In genomic region chr14:90421621-90422020, GRCh38 we compare ENCODE assay signal across 17 cellular contexts. TPM values are rescaled to one million over a fixed set of nuclear protein-coding genes. Genes with fewer than 3 reads are reported as not detected.
A peak's percentile ranks its signal among the peaks of the same experiment; 100 is the strongest.
DNase-seq lines count a peak whose midpoint lies in the region; ATAC-seq and TF ChIP-seq lines count a peak whose summit lies in the region.
"Had no signal": no experiment of that assay in that cellular context is flagged by ENCODE, and none has a peak within 500 bp of the region (broad histone marks: within the 10 kb centered on the region; RNA-seq: fewer than 3 reads in every experiment).

No MANE protein-coding gene starts in this region.

- no peak overlapping the region for H3K4me3 Mint-ChIP-seq in brain
- H3K4me3 Mint-ChIP-seq: CD4-positive, CD25-positive, alpha-beta regulatory T cell; CD8-positive, alpha-beta T cell; GM23338; H9 had no signal

- TF ChIP-seq EP300 in upper lobe of left lung (IDR thresholded peaks at IDR 0.05) = no peak

- H4K8ac ChIP-seq in neuronal stem cell (ENCODE audit: low read depth, low read length) = no peak overlapping the region

- H3K4me1 Mint-ChIP-seq in brain = peaks cover 52% of the 10 kb centered on the region
- H3K4me1 Mint-ChIP-seq: CD4-positive, CD25-positive, alpha-beta regulatory T cell had no signal

- H3K4me3 ChIP-seq in BLaER1 (no peak overlapping the region), neuronal stem cell (ENCODE audit: low read length in 2 of 2) (no peak overlapping the region), upper lobe of left lung (no peak overlapping the region)
- H3K4me3 ChIP-seq: GM23338 had no signal

- H3K27me3 ChIP-seq in BLaER1 = no peaks in the 10 kb centered on the region
- no peaks in the 10 kb centered on the region for H3K27me3 ChIP-seq in neuronal stem cell (ENCODE audit: control insufficient read depth in 3 of 3, insufficient read depth in 3 of 3, low read depth in 1 of 3, low read length in 3 of 3)
- H3K27me3 ChIP-seq in upper lobe of left lung = no peaks in the 10 kb centered on the region

- H3K9me3 ChIP-seq in BLaER1 (peaks cover 10% of the 10 kb centered on the region; the same call in 1 of the 2 replicates), neuronal stem cell (replicated peaks in 1 of 2; ENCODE audit: control insufficient read depth in 2 of 2, insufficient read depth in 1 of 2, low read depth in 1 of 2, low read length in 2 of 2) (peaks cover 0 to 6% of the 10 kb centered on the region in 2 donors), upper lobe of left lung (no peaks in the 10 kb centered on the region)
- H3K9me3 ChIP-seq: Caco-2 had no signal

- peak overlapping the region; percentile 38; the same call in 1 of the 2 replicates for H3K27ac ChIP-seq in BLaER1
- no peak overlapping the region for H3K27ac ChIP-seq in neuronal stem cell (replicated peaks; ENCODE audit: low read length)
- no peak overlapping the region for H3K27ac ChIP-seq in upper lobe of left lung
- H3K27ac ChIP-seq: C4-2B had no signal

- H3K14ac ChIP-seq in neuronal stem cell (ENCODE audit: low read length) = no peak overlapping the region

- H3K4me1 ChIP-seq in BLaER1 (peaks cover 60% of the 10 kb centered on the region), neuronal stem cell (ENCODE audit: control insufficient read depth in 2 of 2, insufficient read depth in 1 of 2, low read depth in 1 of 2, low read length in 2 of 2) (peaks cover 13 to 31% of the 10 kb centered on the region in 2 donors), upper lobe of left lung (peaks cover under 1 to 21% (median 9%) of the 10 kb centered on the region in 4 donors)
- H3K4me1 ChIP-seq: Caco-2 had no signal

- H3K9me3 Mint-ChIP-seq in brain = peaks cover 0 to 11% (median 7%) of the 10 kb centered on the region in 5 experiments
- H3K9me3 Mint-ChIP-seq: CD4-positive, CD25-positive, alpha-beta regulatory T cell; CD8-positive, alpha-beta T cell had no signal

- H2BK15ac ChIP-seq in neuronal stem cell (ENCODE audit: low read length) = no peak overlapping the region

- H3K4ac ChIP-seq in neuronal stem cell (ENCODE audit: low read length) = no peak overlapping the region

- H2BK120ac ChIP-seq in neuronal stem cell (ENCODE audit: low read depth, low read length) = no peak overlapping the region

- no peaks in the 10 kb centered on the region for H3K79me1 ChIP-seq in neuronal stem cell (ENCODE audit: low read depth, low read length)

- DNase-seq in neuronal stem cell (ENCODE audit: low spot score) (no peak), upper lobe of left lung (no peak)
- DNase-seq: Caco-2; CD4-positive, CD25-positive, alpha-beta regulatory T cell; CD8-positive, alpha-beta T cell; DMS 273 treated with DMSO at 0.1 percent for 48 hours; DMS79; EL; GDM1; H9 had no signal

- no peak for ATAC-seq in GM18511 (IDR thresholded peaks at IDR 0.05; ENCODE audit: unreplicated experiment)
- no peak for ATAC-seq in GM21717 (IDR thresholded peaks at IDR 0.05; ENCODE audit: unreplicated experiment)
- no peak for ATAC-seq in upper lobe of left lung (ENCODE audit: low FRiP score in 2 of 2)
- ATAC-seq: CD8-positive, alpha-beta T cell; GM23338; HCT116 had no signal

- H3K27ac Mint-ChIP-seq in brain = peak overlapping the region in 3 of 5 experiments; percentile 58 to 88 (median 65)
- H3K27ac Mint-ChIP-seq: CD4-positive, CD25-positive, alpha-beta regulatory T cell; CD8-positive, alpha-beta T cell had no signal

- TF ChIP-seq CTCF in brain (conservative IDR thresholded peaks at IDR 0.05) (no peak), upper lobe of left lung (IDR thresholded peaks at IDR 0.05) (no peak)

- H3K27me3 Mint-ChIP-seq in brain = peaks cover 8% of the 10 kb centered on the region
- H3K27me3 Mint-ChIP-seq: CD4-positive, CD25-positive, alpha-beta regulatory T cell had no signal

- H3K36me3 ChIP-seq in BLaER1 (no peaks in the 10 kb centered on the region), neuronal stem cell (replicated peaks in 1 of 2; ENCODE audit: control insufficient read depth in 2 of 2, insufficient read depth in 2 of 2, low read length in 2 of 2) (no peaks in the 10 kb centered on the region), upper lobe of left lung (no peaks in the 10 kb centered on the region)

- H4K20me1 ChIP-seq in BLaER1 = no peaks in the 10 kb centered on the region

- H2BK5ac ChIP-seq in neuronal stem cell (ENCODE audit: low read length) = no peak overlapping the region

- H4K91ac ChIP-seq in neuronal stem cell (ENCODE audit: low read depth, low read length, poor library complexity) = no peak overlapping the region

- peak overlapping the region; percentile 20 for H3K18ac ChIP-seq in neuronal stem cell (ENCODE audit: low read length)

- H2AK5ac ChIP-seq in neuronal stem cell (ENCODE audit: low read depth, low read length) = no peak overlapping the region

- H2AFZ ChIP-seq in neuronal stem cell (ENCODE audit: low read length) = peak overlapping the region; percentile 2
- H2AFZ ChIP-seq: GM23338 had no signal

- no peak overlapping the region for H3K9ac ChIP-seq in BLaER1
- no peak overlapping the region for H3K9ac ChIP-seq in neuronal stem cell (ENCODE audit: low read depth, low read length, poor library complexity)

- WGBS in neuronal stem cell (ENCODE audit: extremely low coverage in 2 of 2, insufficient read length in 2 of 2, insufficient replicate concordance in 1 of 2), 2 donors = no CpG with 5 or more reads among the region's 3 CpGs
- 90 to 95% methylated on average over 3 of the region's 3 CpGs for WGBS in upper lobe of left lung, 2 donors

- H2BK12ac ChIP-seq in neuronal stem cell (ENCODE audit: low read length) = peak overlapping the region; percentile 65

- H3K4me2 ChIP-seq in BLaER1 = no peak overlapping the region
- no peak overlapping the region for H3K4me2 ChIP-seq in neuronal stem cell (ENCODE audit: insufficient read depth, low read length, poor library complexity, severe bottlenecking)
- H3K4me2 ChIP-seq: GM23338 had no signal

- H3K36me3 Mint-ChIP-seq in brain = no peaks in the 10 kb centered on the region
- H3K36me3 Mint-ChIP-seq: CD4-positive, CD25-positive, alpha-beta regulatory T cell; CD8-positive, alpha-beta T cell had no signal

- TF ChIP-seq POLR2A in upper lobe of left lung (IDR thresholded peaks at IDR 0.05) = no peak

- H3K23ac ChIP-seq in neuronal stem cell (ENCODE audit: low read depth, low read length, poor library complexity) = no peak overlapping the region

RNA-seq across cellular contexts. Expression of gene CALM1, which starts 24.8 kb away (rescaled TPM):
- polyA plus RNA-seq in brain (ENCODE audit: insufficient read depth, low read depth, low replicate concordance) = 668 TPM
- polyA plus RNA-seq in neuronal stem cell (2013, experiment 1 of 2) = 396 TPM
- polyA plus RNA-seq in neuronal stem cell (2013, experiment 2 of 2) = 424 TPM
- total RNA-seq in upper lobe of left lung = 100 to 1,000 TPM; 186 to 586 (median 415) TPM
